Comparison of ENCODE assay signal across 8 cellular contexts in the genomic region with DNA sequence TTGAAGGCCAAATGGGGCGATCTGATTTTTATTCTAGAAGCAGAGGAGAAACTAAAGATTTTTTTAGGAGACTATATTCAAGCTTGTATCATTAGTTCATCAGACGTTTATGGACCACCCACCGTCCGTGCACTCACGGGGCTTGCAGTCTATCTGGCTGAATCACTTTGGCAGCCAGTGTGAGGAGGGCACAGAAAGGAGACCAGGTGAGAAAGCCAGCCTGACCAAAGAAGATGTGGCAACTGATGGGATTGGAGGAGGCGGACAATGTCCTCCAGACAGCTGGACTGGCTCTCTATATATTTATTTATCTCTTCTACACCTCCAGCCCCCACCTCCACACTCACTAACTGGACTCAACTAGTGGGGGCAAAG. TPM values are rescaled to one million over a fixed set of nuclear protein-coding genes. Genes with fewer than 3 reads are reported as not detected.
DNase-seq lines count a peak whose midpoint lies in the region; ATAC-seq and TF ChIP-seq lines count a peak whose summit lies in the region.

No MANE protein-coding gene starts in this region.

- H3K27me3 ChIP-seq in A673 (replicated peaks; ENCODE audit: insufficient read depth, low read depth, low read length, poor library complexity) (no peaks in the 10 kb centered on the region), breast epithelium (no peaks in the 10 kb centered on the region), mucosa of stomach (ENCODE audit: control insufficient read depth, insufficient read depth, low read length) (no peaks in the 10 kb centered on the region)

- CTCF ChIA-PET in A673 (lab: Charles Lee) = interaction anchor here (1.0 kb wide), 1 partner anchor 142 kb away, joined by 3 read pairs; no protein-coding TSS in a partner anchor

- H3K27ac ChIP-seq in A673 (ENCODE audit: low read depth, low read length, poor library complexity, severe bottlenecking) (peak overlapping the region; percentile 89), breast epithelium (peak overlapping the region; percentile 94 to 98)

- H3K36me3 ChIP-seq in A673 (ENCODE audit: insufficient read depth, low read length, poor library complexity, severe bottlenecking) = peaks cover 14% of the 10 kb centered on the region
- H3K36me3 ChIP-seq in breast epithelium = no peaks in the 10 kb centered on the region
- peaks cover 18% of the 10 kb centered on the region for H3K36me3 ChIP-seq in mucosa of stomach (ENCODE audit: control insufficient read depth, insufficient read depth, low read length)

- POLR2A ChIA-PET in A673 (lab: Charles Lee; ENCODE audit: low non-redundant PET) = no interaction called here

- intact Hi-C loops in A673 (cut with micrococcal nuclease; ENCODE audit: unreplicated experiment) = no loop called here
- intact Hi-C loops in breast epithelium (cut with DNase I; ENCODE audit: low total_unique reads) = no loop called here

- TF ChIP-seq POLR2A in breast epithelium (IDR thresholded peaks at IDR 0.05) = no peak

- BruUV-seq in A673 (replicated peaks; lab: Mats Ljungman, UMichigan) = TSS peak; percentile 76

- H3K9me3 ChIP-seq in A673 (ENCODE audit: low read depth, low read length, poor library complexity, severe bottlenecking) (no peaks in the 10 kb centered on the region), breast epithelium (no peaks in the 10 kb centered on the region), mucosa of stomach (ENCODE audit: control insufficient read depth, low read length) (no peaks in the 10 kb centered on the region)

- H3K4me1 ChIP-seq in A673 (ENCODE audit: insufficient read depth, low read length, poor library complexity, severe bottlenecking) (peaks cover 6% of the 10 kb centered on the region), breast epithelium (peaks cover 8 to 18% of the 10 kb centered on the region in 2 donors), mucosa of stomach (ENCODE audit: control insufficient read depth, insufficient read depth, low read length) (peaks cover 37% of the 10 kb centered on the region)

- H3K9ac ChIP-seq in mucosa of stomach (ENCODE audit: low read length) = peak overlapping the region; percentile 79

- H3K4me3 ChIP-seq in A673 (ENCODE audit: low read depth, low read length, poor library complexity, severe bottlenecking) (peak overlapping the region; percentile 70), breast epithelium (peak overlapping the region; percentile 69 to 88 (median 88)), mucosa of stomach (ENCODE audit: low read length) (peak overlapping the region; percentile 29)

- TF ChIP-seq CTCF in A673 (conservative IDR thresholded peaks at IDR 0.05; ENCODE audit: low read depth, low read length) (no peak), breast epithelium (IDR thresholded peaks at IDR 0.05) (no peak)

- DNase-seq in A673 (ENCODE audit: low spot score) = no peak
- DNase-seq in breast epithelium (ENCODE audit: low spot score in 2 of 2) = no peak
- no peak for DNase-seq in NCI-H2029 (lab: John Stamatoyannopoulos, UW)
- no peak for DNase-seq in activated CD4-positive, alpha-beta T cell treated with anti-CD3 and anti-CD28 coated beads, Interleukin-2, amount 50 U/mL, for 48 hours
- DNase-seq in SIG-M5 (lab: John Stamatoyannopoulos, UW) = no peak

- ATAC-seq in HG03175 (IDR thresholded peaks at IDR 0.05; ENCODE audit: unreplicated experiment) (peak; percentile 3), esophagus mucosa (no peak)

RNA-seq across cellular contexts. Expression of gene ELOVL1, which starts 0.8 kb away (rescaled TPM):
- total RNA-seq in A673 (2021) = 47.4 and 53.7 TPM in 2 replicates
- 10 to 100 TPM; 45.9 to 60.6 (median 55.5) TPM for total RNA-seq in breast epithelium
- total RNA-seq in esophagus mucosa = 172 TPM

RNA-seq across cellular contexts. Expression of gene CDC20, which starts 9.9 kb away (rescaled TPM):
- total RNA-seq in A673 (2021) (296 and 309 TPM in 2 replicates), breast epithelium (1 to 10 TPM; 1.3 to 5.8 (median 1.3) TPM), esophagus mucosa (76.2 TPM)

RNA-seq across cellular contexts. Expression of gene MED8, which starts 21.0 kb away (rescaled TPM):
- total RNA-seq in A673 (2021) = 36.7 TPM in 2 replicates
- total RNA-seq in breast epithelium = 10 to 100 TPM; 38.3 to 42.9 (median 38.8) TPM
- 46.0 TPM for total RNA-seq in esophagus mucosa

RNA-seq across cellular contexts. Expression of gene SZT2, which starts 21.1 kb away (rescaled TPM):
- total RNA-seq in A673 (2021) = 27.9 and 34.6 TPM in 2 replicates
- 10 to 100 TPM; 29.1 to 49.2 (median 44.3) TPM for total RNA-seq in breast epithelium
- 22.0 TPM for total RNA-seq in esophagus mucosa

RNA-seq across cellular contexts. Expression of gene MPL, which starts 31.0 kb away (rescaled TPM):
- total RNA-seq in A673 (2021) (not detected in 2 replicates), breast epithelium (not detected), esophagus mucosa (0.48 TPM)

Comparison
In these comparisons a context has a peak if more than half of its experiments do, and no peak if none do; other contexts are left out.
1. H3K4me3 ChIP-seq: peak in every context shown above with its lines; median percentile 88 in breast epithelium; 70 in A673; 29 in mucosa of stomach.
2. RNA of gene CDC20, which starts 9.9 kb away (total RNA-seq): 296 to 309 TPM in A673 and 76.2 TPM in esophagus mucosa (single experiment); 1.3 to 5.8 TPM in breast epithelium; every median in the first group is over 10 times any median in the second.